ENCODE assay signal across 18 cellular contexts in genomic region chr3:188529228-188529627, GRCh38.
DNase-seq lines count a peak whose midpoint lies in the region; ATAC-seq, FAIRE-seq and TF ChIP-seq lines count a peak whose summit lies in the region.
"Had no signal": no experiment of that assay in that cellular context is flagged by ENCODE, and none has a peak within 500 bp of the region (broad histone marks: within the 10 kb centered on the region; RNA-seq: fewer than 3 reads in every experiment).

No MANE protein-coding gene starts in this region.

- no peak for TF ChIP-seq POLR2A in IMR-90 (IDR thresholded peaks at IDR 0.05; ENCODE audit: low read depth, low read length)

- no peak overlapping the region for H3K4me2 ChIP-seq in IMR-90 (ENCODE audit: low read depth, low read length)

- H3K36me3 ChIP-seq in IMR-90 (ENCODE audit: control insufficient read depth, insufficient read depth, low read length) (peaks cover 9% of the 10 kb centered on the region), bronchial epithelial cell (ENCODE audit: control insufficient read depth, insufficient read depth, low read length) (no peaks in the 10 kb centered on the region)
- H3K36me3 ChIP-seq: BE2C, HAP-1 had no signal

- peaks cover 40 to 78% of the 10 kb centered on the region in 2 experiments for H3K79me1 ChIP-seq in IMR-90 (ENCODE audit: low read depth in 1 of 2, low read length in 2 of 2)

- H2AK9ac ChIP-seq in IMR-90 (replicated peaks; ENCODE audit: low read depth, low read length, poor library complexity) = no peak overlapping the region

- peaks cover 12% of the 10 kb centered on the region for H3K9me1 ChIP-seq in IMR-90 (ENCODE audit: insufficient read depth, low read length)

- H4K91ac ChIP-seq in IMR-90 (ENCODE audit: insufficient read depth, low read depth, low read length) = no peak overlapping the region

- no peak overlapping the region for H2AK5ac ChIP-seq in IMR-90 (ENCODE audit: low read depth, low read length)

- H3K27ac ChIP-seq in IMR-90 (ENCODE audit: insufficient read depth, low read length) = no peak overlapping the region

- TF ChIP-seq RAD21 in IMR-90 (IDR thresholded peaks at IDR 0.05; ENCODE audit: low read length) = no peak

- no peak overlapping the region for H2BK120ac ChIP-seq in IMR-90 (ENCODE audit: low read depth, low read length)

- H3K4me1 ChIP-seq in IMR-90 (ENCODE audit: control insufficient read depth, insufficient read depth, low read length) = peaks cover 21% of the 10 kb centered on the region
- H3K4me1 ChIP-seq: BE2C, HAP-1 had no signal

- H4K5ac ChIP-seq in IMR-90 (ENCODE audit: low read depth, low read length) = no peak overlapping the region

- no CpG with 5 or more reads among the region's 3 CpGs for WGBS in IMR-90 (ENCODE audit: extremely low coverage in 2 of 2, insufficient read length in 1 of 2), 2 experiments

- no peak overlapping the region for H2BK15ac ChIP-seq in IMR-90 (ENCODE audit: low read depth, low read length)

- peak; percentile 50; the same call in 1 of the 2 replicates for ATAC-seq in IMR-90 (ENCODE audit: low read depth)
- ATAC-seq in HG02763 (IDR thresholded peaks at IDR 0.05; ENCODE audit: unreplicated experiment) = no peak
- no peak for ATAC-seq in left cardiac atrium
- ATAC-seq in HG03025 (IDR thresholded peaks at IDR 0.05; ENCODE audit: low FRiP score, unreplicated experiment) = no peak
- ATAC-seq: K562 had no signal

- H4K8ac ChIP-seq in IMR-90 (ENCODE audit: low read depth in 2 of 2, low read length in 2 of 2) = no peak overlapping the region

- H3K56ac ChIP-seq in IMR-90 (ENCODE audit: extremely low read depth, insufficient read depth, low read length) = no peak overlapping the region

- H3K23ac ChIP-seq in IMR-90 (ENCODE audit: low read depth, low read length) = no peak overlapping the region

- no peaks in the 10 kb centered on the region for H3K9me3 ChIP-seq in IMR-90 (ENCODE audit: control insufficient read depth, insufficient read depth, low read length)
- H3K9me3 ChIP-seq: BE2C, HAP-1 had no signal

- H3K4me3 ChIP-seq in IMR-90 (ENCODE audit: insufficient read depth, low read depth, low read length) (no peak overlapping the region), bronchial epithelial cell (ENCODE audit: low read depth, low read length) (no peak overlapping the region)
- H3K4me3 ChIP-seq: HAP-1, K562 had no signal

- intact Hi-C loops in IMR-90 (cut with micrococcal nuclease) = no loop called here
- intact Hi-C loops in left cardiac atrium (cut with DNase I) = no loop called here

- H3K4ac ChIP-seq in IMR-90 (ENCODE audit: low read depth, low read length) = no peak overlapping the region

- BruUV-seq in IMR-90 (replicated peaks; lab: Mats Ljungman, UMichigan) = no TSS peak

- POLR2A ChIA-PET in IMR-90 (lab: Charles Lee; ENCODE audit: unreplicated experiment) = no interaction called here

- FAIRE-seq in bronchial epithelial cell (lab: Jason Lieb, UNC) = no peak
- FAIRE-seq: K562 had no signal

- TF ChIP-seq CTCF in IMR-90 (conservative IDR thresholded peaks at IDR 0.05; ENCODE audit: low read depth, low read length) (no peak), bronchial epithelial cell (IDR thresholded peaks at IDR 0.05; ENCODE audit: insufficient read depth, low read length, severe bottlenecking) (no peak)

- H2BK20ac ChIP-seq in IMR-90 (ENCODE audit: low read depth, low read length) = no peak overlapping the region

- DNase-seq in EH (ENCODE audit: low read depth) (peak; percentile 63), IMR-90 (peak; percentile 78), bronchial epithelial cell (ENCODE audit: low read depth) (peak; percentile 67), iris pigment epithelial cell (ENCODE audit: low read depth) (peak; percentile 71), left cardiac atrium (no peak)
- no peak for DNase-seq in stimulated activated CD4-positive, alpha-beta T cell treated with anti-CD3 and anti-CD28 coated beads, Interleukin-2, amount 100 ng/mL, for 48 hours
- DNase-seq: BE2C; CD4-positive, alpha-beta memory T cell; DMS79 treated with DMSO at 0.1 percent for 48 hours; NCI-H1092; NCI-H1694 treated with DMSO at 0.1 percent for 48 hours; NCI-H2171; NCI-H774; SHP77 had no signal

- H3K18ac ChIP-seq in IMR-90 (ENCODE audit: low read depth, low read length) = no peak overlapping the region

- no peak overlapping the region for H2AFZ ChIP-seq in IMR-90 (replicated peaks; ENCODE audit: low read length, poor library complexity)

- H3K9ac ChIP-seq in IMR-90 (ENCODE audit: low read depth, low read length) = no peak overlapping the region

- no peak overlapping the region for H2BK5ac ChIP-seq in IMR-90 (ENCODE audit: low read depth, low read length, poor library complexity, severe bottlenecking)

- H4K20me1 ChIP-seq in IMR-90 (ENCODE audit: insufficient read depth, low read length) = peaks cover 24% of the 10 kb centered on the region; the same call in 1 of the 2 replicates

- no peak overlapping the region for H3K14ac ChIP-seq in IMR-90 (replicated peaks; ENCODE audit: low read depth, low read length)

- CTCF ChIA-PET in IMR-90 (lab: Yijun Ruan, JAX) = no interaction called here

- dilution Hi-C loops in IMR-90 (cut with HindIII; ENCODE audit: low sequenced_read_pairs, unreplicated experiment) = no loop called here

- no peaks in the 10 kb centered on the region for H3K27me3 ChIP-seq in IMR-90 (ENCODE audit: control insufficient read depth, insufficient read depth, low read length)
- H3K27me3 ChIP-seq in bronchial epithelial cell (ENCODE audit: control insufficient read depth, insufficient read depth, low read length) = no peaks in the 10 kb centered on the region
- H3K27me3 ChIP-seq: BE2C had no signal

- in situ Hi-C loops in IMR-90 (cut with MboI; ENCODE audit: low sequenced_read_pairs) = loop anchor here (25.0 kb wide), 1 partner anchor 792 kb away; the partner anchor contains the start of gene BCL6

TF ChIP-seq in IMR-90, 13 proteins besides CTCF, POLR2A, EP300 and RAD21:
- TF ChIP-seq MAZ (IDR thresholded peaks at IDR 0.05; ENCODE audit: borderline replicate concordance, low read depth, low read length) (no peak), MAFK (IDR thresholded peaks at IDR 0.05; ENCODE audit: low read depth, low read length) (peak; percentile 13; the same call in 1 of the 2 replicates), CEBPB (IDR thresholded peaks at IDR 0.05; ENCODE audit: low read depth, low read length) (peak; percentile 14; the same call in 1 of the 2 replicates), USF2 (IDR thresholded peaks at IDR 0.05; ENCODE audit: low read depth, low read length) (0 out of 2 replicates have a peak, but pooled peaks have one; percentile 13)

Comparison
In these comparisons a context has a peak if more than half of its experiments do, and no peak if none do; other contexts are left out.
1. DNase-seq: peak in EH (single experiment), IMR-90 (single experiment), bronchial epithelial cell (single experiment) and iris pigment epithelial cell (single experiment); none in stimulated activated CD4-positive, alpha-beta T cell treated with anti-CD3 and anti-CD28 coated beads, Interleukin-2, amount 100 ng/mL, for 48 hours (0 of 2) and left cardiac atrium (single experiment).